In the genomic region with DNA sequence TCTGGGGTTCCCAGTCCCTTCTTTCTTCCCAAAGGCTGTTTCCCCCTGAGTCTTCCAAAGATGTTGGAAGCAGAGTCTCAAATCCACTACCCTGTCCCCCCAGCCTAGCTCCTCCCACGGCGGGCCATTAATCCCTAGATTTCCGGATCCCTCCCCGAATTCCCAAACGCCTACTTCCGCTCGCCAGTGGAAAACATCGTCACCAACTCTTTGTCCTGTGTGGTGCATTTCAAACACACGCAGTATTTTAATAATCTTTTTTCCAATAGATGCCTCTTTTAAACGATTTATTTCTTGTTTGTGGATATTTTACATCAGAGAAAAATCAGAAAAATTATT, we compare ENCODE assay signal across 1 cellular context.
TF ChIP-seq lines count a peak whose summit lies in the region.

No MANE protein-coding gene starts in this region.

TF ChIP-seq in HepG2, 621 proteins besides CTCF, POLR2A, EP300 and RAD21 (continues in another document):
- TF ChIP-seq ZNF549 (CRISPR knock-in tag; IDR thresholded peaks at IDR 0.05) (no peak), ZBTB20 (CRISPR knock-in tag; IDR thresholded peaks at IDR 0.05; ENCODE audit: borderline replicate concordance, low read depth) (no peak), ZNF607 (CRISPR knock-in tag; IDR thresholded peaks at IDR 0.05; ENCODE audit: borderline replicate concordance) (no peak), ARHGAP35 (CRISPR knock-in tag; IDR thresholded peaks at IDR 0.05; ENCODE audit: borderline replicate concordance) (no peak), JDP2 (CRISPR knock-in tag; IDR thresholded peaks at IDR 0.05; ENCODE audit: borderline replicate concordance) (no peak), ELF4 (CRISPR knock-in tag; IDR thresholded peaks at IDR 0.05; ENCODE audit: borderline replicate concordance) (0 out of 2 replicates have a peak, but pooled peaks have one; percentile 58), ZNF317 (CRISPR knock-in tag; IDR thresholded peaks at IDR 0.05) (no peak), SNAI1 (CRISPR knock-in tag; IDR thresholded peaks at IDR 0.05; ENCODE audit: borderline replicate concordance) (no peak), ERF (CRISPR knock-in tag; IDR thresholded peaks at IDR 0.05) (peak; percentile 4; the same call in 1 of the 2 replicates), KAT8 (CRISPR knock-in tag; IDR thresholded peaks at IDR 0.05) (peak; percentile 71; the same call in 1 of the 2 replicates), ZNF142 (CRISPR knock-in tag; IDR thresholded peaks at IDR 0.05) (no peak), ZNF143 (CRISPR knock-in tag; IDR thresholded peaks at IDR 0.05) (no peak), DZIP1 (CRISPR knock-in tag; IDR thresholded peaks at IDR 0.05) (no peak), ZNF510 (CRISPR knock-in tag; IDR thresholded peaks at IDR 0.05; ENCODE audit: low read depth) (no peak), SNRNP70 (IDR thresholded peaks at IDR 0.05; ENCODE audit: low read depth, low read length) (no peak), RFXANK (CRISPR knock-in tag; IDR thresholded peaks at IDR 0.05) (no peak), ZHX1 (CRISPR knock-in tag; IDR thresholded peaks at IDR 0.05; ENCODE audit: low read depth) (no peak), ZNF503 (CRISPR knock-in tag; IDR thresholded peaks at IDR 0.05) (no peak), ZNF605 (CRISPR knock-in tag; IDR thresholded peaks at IDR 0.05) (no peak; the same call in 1 of the 2 replicates), ZNF3 (CRISPR knock-in tag; IDR thresholded peaks at IDR 0.05) (no peak), NKX3-1 (CRISPR knock-in tag; IDR thresholded peaks at IDR 0.05) (peak; percentile 14; the same call in 1 of the 2 replicates), CCAR2 (optimal IDR thresholded peaks at IDR 0.05; ENCODE audit: low read depth, low read length) (no peak), ZNF768 (CRISPR knock-in tag; IDR thresholded peaks at IDR 0.05) (no peak), NFE2 (CRISPR knock-in tag; IDR thresholded peaks at IDR 0.05) (no peak), ZNF775 (CRISPR knock-in tag; IDR thresholded peaks at IDR 0.05; ENCODE audit: borderline replicate concordance) (no peak), PITX1 (CRISPR knock-in tag; IDR thresholded peaks at IDR 0.05) (peak; percentile 98)
- TF ChIP-seq, protein P1, sequence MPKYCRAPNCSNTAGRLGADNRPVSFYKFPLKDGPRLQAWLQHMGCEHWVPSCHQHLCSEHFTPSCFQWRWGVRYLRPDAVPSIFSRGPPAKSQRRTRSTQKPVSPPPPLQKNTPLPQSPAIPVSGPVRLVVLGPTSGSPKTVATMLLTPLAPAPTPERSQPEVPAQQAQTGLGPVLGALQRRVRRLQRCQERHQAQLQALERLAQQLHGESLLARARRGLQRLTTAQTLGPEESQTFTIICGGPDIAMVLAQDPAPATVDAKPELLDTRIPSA (CRISPR knock-in tag; IDR thresholded peaks at IDR 0.05; ENCODE audit: borderline replicate concordance) = no peak
- TF ChIP-seq, protein P2, sequence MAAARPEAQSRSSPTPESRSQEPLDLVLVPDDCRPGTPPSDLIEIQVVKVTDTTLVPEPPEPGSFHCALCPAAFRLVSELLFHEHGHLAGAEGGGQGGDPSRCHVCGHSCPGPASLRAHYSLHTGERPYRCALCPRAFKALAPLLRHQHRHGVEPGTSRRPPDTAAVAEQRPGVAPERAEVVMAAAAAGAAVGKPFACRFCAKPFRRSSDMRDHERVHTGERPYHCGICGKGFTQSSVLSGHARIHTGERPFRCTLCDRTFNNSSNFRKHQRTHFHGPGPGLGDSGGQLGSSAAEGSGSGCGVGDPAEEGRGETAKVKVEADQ (CRISPR knock-in tag; IDR thresholded peaks at IDR 0.05; ENCODE audit: borderline replicate concordance) = no peak
- TF ChIP-seq, protein P3, sequence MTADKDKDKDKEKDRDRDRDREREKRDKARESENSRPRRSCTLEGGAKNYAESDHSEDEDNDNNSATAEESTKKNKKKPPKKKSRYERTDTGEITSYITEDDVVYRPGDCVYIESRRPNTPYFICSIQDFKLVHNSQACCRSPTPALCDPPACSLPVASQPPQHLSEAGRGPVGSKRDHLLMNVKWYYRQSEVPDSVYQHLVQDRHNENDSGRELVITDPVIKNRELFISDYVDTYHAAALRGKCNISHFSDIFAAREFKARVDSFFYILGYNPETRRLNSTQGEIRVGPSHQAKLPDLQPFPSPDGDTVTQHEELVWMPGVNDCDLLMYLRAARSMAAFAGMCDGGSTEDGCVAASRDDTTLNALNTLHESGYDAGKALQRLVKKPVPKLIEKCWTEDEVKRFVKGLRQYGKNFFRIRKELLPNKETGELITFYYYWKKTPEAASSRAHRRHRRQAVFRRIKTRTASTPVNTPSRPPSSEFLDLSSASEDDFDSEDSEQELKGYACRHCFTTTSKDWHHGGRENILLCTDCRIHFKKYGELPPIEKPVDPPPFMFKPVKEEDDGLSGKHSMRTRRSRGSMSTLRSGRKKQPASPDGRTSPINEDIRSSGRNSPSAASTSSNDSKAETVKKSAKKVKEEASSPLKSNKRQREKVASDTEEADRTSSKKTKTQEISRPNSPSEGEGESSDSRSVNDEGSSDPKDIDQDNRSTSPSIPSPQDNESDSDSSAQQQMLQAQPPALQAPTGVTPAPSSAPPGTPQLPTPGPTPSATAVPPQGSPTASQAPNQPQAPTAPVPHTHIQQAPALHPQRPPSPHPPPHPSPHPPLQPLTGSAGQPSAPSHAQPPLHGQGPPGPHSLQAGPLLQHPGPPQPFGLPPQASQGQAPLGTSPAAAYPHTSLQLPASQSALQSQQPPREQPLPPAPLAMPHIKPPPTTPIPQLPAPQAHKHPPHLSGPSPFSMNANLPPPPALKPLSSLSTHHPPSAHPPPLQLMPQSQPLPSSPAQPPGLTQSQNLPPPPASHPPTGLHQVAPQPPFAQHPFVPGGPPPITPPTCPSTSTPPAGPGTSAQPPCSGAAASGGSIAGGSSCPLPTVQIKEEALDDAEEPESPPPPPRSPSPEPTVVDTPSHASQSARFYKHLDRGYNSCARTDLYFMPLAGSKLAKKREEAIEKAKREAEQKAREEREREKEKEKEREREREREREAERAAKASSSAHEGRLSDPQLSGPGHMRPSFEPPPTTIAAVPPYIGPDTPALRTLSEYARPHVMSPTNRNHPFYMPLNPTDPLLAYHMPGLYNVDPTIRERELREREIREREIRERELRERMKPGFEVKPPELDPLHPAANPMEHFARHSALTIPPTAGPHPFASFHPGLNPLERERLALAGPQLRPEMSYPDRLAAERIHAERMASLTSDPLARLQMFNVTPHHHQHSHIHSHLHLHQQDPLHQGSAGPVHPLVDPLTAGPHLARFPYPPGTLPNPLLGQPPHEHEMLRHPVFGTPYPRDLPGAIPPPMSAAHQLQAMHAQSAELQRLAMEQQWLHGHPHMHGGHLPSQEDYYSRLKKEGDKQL (CRISPR knock-in tag; IDR thresholded peaks at IDR 0.05; ENCODE audit: low read depth) = no peak
- TF ChIP-seq, protein P4, sequence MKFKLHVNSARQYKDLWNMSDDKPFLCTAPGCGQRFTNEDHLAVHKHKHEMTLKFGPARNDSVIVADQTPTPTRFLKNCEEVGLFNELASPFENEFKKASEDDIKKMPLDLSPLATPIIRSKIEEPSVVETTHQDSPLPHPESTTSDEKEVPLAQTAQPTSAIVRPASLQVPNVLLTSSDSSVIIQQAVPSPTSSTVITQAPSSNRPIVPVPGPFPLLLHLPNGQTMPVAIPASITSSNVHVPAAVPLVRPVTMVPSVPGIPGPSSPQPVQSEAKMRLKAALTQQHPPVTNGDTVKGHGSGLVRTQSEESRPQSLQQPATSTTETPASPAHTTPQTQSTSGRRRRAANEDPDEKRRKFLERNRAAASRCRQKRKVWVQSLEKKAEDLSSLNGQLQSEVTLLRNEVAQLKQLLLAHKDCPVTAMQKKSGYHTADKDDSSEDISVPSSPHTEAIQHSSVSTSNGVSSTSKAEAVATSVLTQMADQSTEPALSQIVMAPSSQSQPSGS (CRISPR knock-in tag; IDR thresholded peaks at IDR 0.05) = no peak
